ENCODE assay signal across 8 cellular contexts in the genomic region with DNA sequence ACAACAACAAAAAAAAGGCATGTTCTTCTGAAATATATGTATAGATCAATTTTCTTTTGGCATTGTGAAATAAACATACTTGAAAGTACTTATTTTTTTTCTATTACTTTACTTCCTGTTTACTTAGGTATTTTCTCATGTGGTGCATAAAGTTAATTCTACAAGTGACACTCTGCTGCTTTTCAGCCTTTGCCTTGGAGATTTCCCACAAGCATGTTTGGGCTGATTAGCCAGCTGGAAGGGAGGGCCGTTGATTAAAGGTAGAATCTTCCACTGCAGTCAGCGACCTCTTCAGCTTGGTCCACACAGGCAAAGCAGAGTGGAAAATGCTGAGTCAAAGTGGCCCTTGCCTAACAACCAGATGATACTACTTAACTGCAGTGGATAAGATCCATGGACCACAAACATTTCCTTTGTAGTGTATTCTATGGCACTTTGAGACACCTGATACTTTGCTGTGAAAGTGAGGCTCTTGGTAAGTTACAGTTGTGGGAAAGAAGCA.
DNase-seq lines count a peak whose midpoint lies in the region; ATAC-seq and TF ChIP-seq lines count a peak whose summit lies in the region.

No MANE protein-coding gene starts in this region.

- DNase-seq in BJ (ENCODE audit: low read depth): peak; percentile 73
- DNase-seq in adipocyte (ENCODE audit: low read depth): peak; percentile 89
- peak in 1 of 3 donors; percentile 6 for DNase-seq in mucosa of descending colon
- DNase-seq in foreskin keratinocyte: no peak
- no peak for DNase-seq in occipital lobe (lab: John Stamatoyannopoulos, UW)
- no peak for DNase-seq in naive thymus-derived CD8-positive, alpha-beta T cell

- H3K36me3 ChIP-seq in BJ (ENCODE audit: control insufficient read depth, insufficient read depth, low read length) (no peaks in the 10 kb centered on the region), adipocyte (ENCODE audit: control insufficient read depth, insufficient read depth, low read length, severe bottlenecking) (no peaks in the 10 kb centered on the region), mucosa of descending colon (ENCODE audit: low read depth) (no peaks in the 10 kb centered on the region)

- intact Hi-C loops in mucosa of descending colon (cut with DNase I, micrococcal nuclease): no loop called here

- H3K4me1 Mint-ChIP-seq in naive thymus-derived CD8-positive, alpha-beta T cell: peaks cover 0 to 7% (median 0%) of the 10 kb centered on the region in 4 donors

- H3K27me3 ChIP-seq in BJ (ENCODE audit: control insufficient read depth, insufficient read depth, low read length): no peaks in the 10 kb centered on the region
- no peaks in the 10 kb centered on the region for H3K27me3 ChIP-seq in adipocyte (replicated peaks; ENCODE audit: control insufficient read depth, insufficient read depth, low read length)
- H3K27me3 ChIP-seq in foreskin keratinocyte: no peaks in the 10 kb centered on the region

- ATAC-seq in GM19324 (IDR thresholded peaks at IDR 0.05; ENCODE audit: low FRiP score, unreplicated experiment): peak; percentile 50
- ATAC-seq in HG03342 (IDR thresholded peaks at IDR 0.05; ENCODE audit: unreplicated experiment): peak; percentile 81
- peak; percentile 24 for ATAC-seq in mucosa of descending colon
- no peak for ATAC-seq in foreskin keratinocyte
- ATAC-seq in naive thymus-derived CD8-positive, alpha-beta T cell: no peak

- H3K4me3 Mint-ChIP-seq in naive thymus-derived CD8-positive, alpha-beta T cell: no peak overlapping the region

- POLR2A ChIA-PET in BJ (lab: Charles Lee): no interaction called here
- POLR2A ChIA-PET in naive thymus-derived CD8-positive, alpha-beta T cell (lab: Charles Lee): no interaction called here

- H3K9ac ChIP-seq in adipocyte (ENCODE audit: low read length): no peak overlapping the region

- no peak for TF ChIP-seq CTCF in BJ (IDR thresholded peaks at IDR 0.05; ENCODE audit: insufficient read depth, low read depth, low read length)
- no peak for TF ChIP-seq CTCF in mucosa of descending colon (IDR thresholded peaks at IDR 0.05)
- no peak for TF ChIP-seq CTCF in foreskin keratinocyte (conservative IDR thresholded peaks at IDR 0.05)

- peaks cover 0 to 14% (median 4%) of the 10 kb centered on the region in 5 donors for H3K27me3 Mint-ChIP-seq in naive thymus-derived CD8-positive, alpha-beta T cell

- H3K4me3 ChIP-seq in BJ (ENCODE audit: low read depth, low read length) (no peak overlapping the region), adipocyte (ENCODE audit: low read length) (no peak overlapping the region), mucosa of descending colon (no peak overlapping the region)

- H3K9me3 ChIP-seq in adipocyte (ENCODE audit: control insufficient read depth, low read length): no peaks in the 10 kb centered on the region
- H3K9me3 ChIP-seq in mucosa of descending colon: no peaks in the 10 kb centered on the region

- no peaks in the 10 kb centered on the region for H3K36me3 Mint-ChIP-seq in naive thymus-derived CD8-positive, alpha-beta T cell

- H3K9me3 Mint-ChIP-seq in naive thymus-derived CD8-positive, alpha-beta T cell: peaks cover 0 to 24% (median 0%) of the 10 kb centered on the region in 9 donors

- no peak overlapping the region for H3K27ac Mint-ChIP-seq in naive thymus-derived CD8-positive, alpha-beta T cell

- CTCF ChIA-PET in BJ (lab: Yijun Ruan, JAX): no interaction called here

- peaks cover 7% of the 10 kb centered on the region for H3K4me1 ChIP-seq in adipocyte (ENCODE audit: control insufficient read depth, insufficient read depth, low read length)
- H3K4me1 ChIP-seq in mucosa of descending colon (ENCODE audit: low read depth): no peaks in the 10 kb centered on the region
- peaks cover 5% of the 10 kb centered on the region for H3K4me1 ChIP-seq in foreskin keratinocyte

- no peak overlapping the region for H3K27ac ChIP-seq in foreskin keratinocyte

Comparison
In these comparisons a context has a peak if more than half of its experiments do, and no peak if none do; other contexts are left out.
1. DNase-seq: peak in BJ (single experiment) and adipocyte (single experiment); none in foreskin keratinocyte (0 of 2), occipital lobe (single experiment) and naive thymus-derived CD8-positive, alpha-beta T cell (0 of 10).
2. ATAC-seq: peak in GM19324 (single experiment), HG03342 (single experiment) and mucosa of descending colon (single experiment); none in foreskin keratinocyte (single experiment) and naive thymus-derived CD8-positive, alpha-beta T cell (0 of 2).